Comparison of ENCODE assay signal across 8 cellular contexts in genomic region chr11:122580071-122580470, GRCh38.
A peak's percentile ranks its signal among the peaks of the same experiment; 100 is the strongest.
DNase-seq lines count a peak whose midpoint lies in the region; ATAC-seq and TF ChIP-seq lines count a peak whose summit lies in the region.
"Not testable (repeated sequence)": the region's sequence is repeated elsewhere in the genome, so short reads cannot be mapped to it uniquely, and the experiment has no call there.

No MANE protein-coding gene starts in this region.

- not testable (repeated sequence) for H3K4me1 ChIP-seq in HUES6 (ENCODE audit: control insufficient read depth, insufficient read depth, low read length); smooth muscle cell (ENCODE audit: low read depth)

- ATAC-seq in T-cell (replicated peaks in 1 of 4), result not testable (repeated sequence)

- H3K4me1 Mint-ChIP-seq in T-cell (peaks cover 11 to 14% (median 13%) of the 10 kb centered on the region in 3 donors), brain (peaks cover 15% of the 10 kb centered on the region), mesothelial cell of epicardium (peaks cover 10% of the 10 kb centered on the region)
- H3K4me1 Mint-ChIP-seq in glutamatergic neuron (ENCODE audit: low read depth, unreplicated experiment), result not testable (repeated sequence)

- not testable (repeated sequence) for H3K27me3 Mint-ChIP-seq in T-cell; glutamatergic neuron (ENCODE audit: unreplicated experiment); mesothelial cell of epicardium (ENCODE audit: low read depth)
- peaks cover 13% of the 10 kb centered on the region for H3K27me3 Mint-ChIP-seq in brain

- H3K27me3 ChIP-seq in HUES6 (ENCODE audit: control insufficient read depth, insufficient read depth, low read length); smooth muscle cell (ENCODE audit: low read depth): not testable (repeated sequence)

- H3K79me2 ChIP-seq in smooth muscle cell (ENCODE audit: low read depth), result not testable (repeated sequence)

- not testable (repeated sequence) for H3K9ac ChIP-seq in HUES6 (ENCODE audit: low read length); smooth muscle cell (ENCODE audit: low read depth)

- H3K4me3 ChIP-seq in HUES6 (ENCODE audit: low read depth, low read length), result peak overlapping the region; percentile 36; the same call in 1 of the 2 replicates
- peak overlapping the region; percentile 55 for H3K4me3 ChIP-seq in smooth muscle cell

- H4K20me1 ChIP-seq in smooth muscle cell (ENCODE audit: low read depth), result not testable (repeated sequence)

- not testable (repeated sequence) for H3K9me3 ChIP-seq in HUES6 (ENCODE audit: control insufficient read depth, insufficient read depth, low read depth, low read length); smooth muscle cell (replicated peaks; ENCODE audit: low read depth)

- H3K4me2 ChIP-seq in smooth muscle cell, result peak overlapping the region; percentile 84

- DNase-seq in COR-L47 (lab: John Stamatoyannopoulos, UW) (peak; percentile 29), NCI-H526 (lab: John Stamatoyannopoulos, UW) (peak; percentile 39 to 45), T-cell (peak in 1 of 34 experiments; percentile 4)
- not testable (repeated sequence) for DNase-seq in glutamatergic neuron; mesothelial cell of epicardium (ENCODE audit: low spot score in 2 of 2, unreplicated experiment in 2 of 2); smooth muscle cell (lab: John Stamatoyannopoulos, UW; ENCODE audit: unreplicated experiment)

- H3K27ac Mint-ChIP-seq in T-cell, result peak overlapping the region in 1 of 2 donors; percentile 88
- peak overlapping the region in 2 of 5 experiments; percentile 89 to 94 for H3K27ac Mint-ChIP-seq in brain
- H3K27ac Mint-ChIP-seq in glutamatergic neuron (ENCODE audit: unreplicated experiment), result peak overlapping the region; percentile 98
- peak overlapping the region; percentile 90 for H3K27ac Mint-ChIP-seq in mesothelial cell of epicardium

- 34% methylated on average over 13 of the region's 13 CpGs for WGBS in smooth muscle cell (ENCODE audit: low lambda C conversion rate)

- not testable (repeated sequence) for H2AFZ ChIP-seq in smooth muscle cell (ENCODE audit: low read depth)

- not testable (repeated sequence) for H3K36me3 ChIP-seq in HUES6 (ENCODE audit: control insufficient read depth, insufficient read depth, low read length); smooth muscle cell (ENCODE audit: low read depth)

- CTCF ChIA-PET in T-cell (lab: Charles Lee), result interaction anchor here (0.6 to 1.9 kb wide), 6 partner anchors 16 to 522 kb away, joined by 4 to 13 read pairs (median 5); no protein-coding TSS in a partner anchor

- TF ChIP-seq CTCF in brain (conservative IDR thresholded peaks at IDR 0.05); glutamatergic neuron (IDR thresholded peaks at IDR 0.05; ENCODE audit: partially characterized antibody, unreplicated experiment); mesothelial cell of epicardium (IDR thresholded peaks at IDR 0.05; ENCODE audit: unreplicated experiment); smooth muscle cell (IDR thresholded peaks at IDR 0.05; ENCODE audit: borderline replicate concordance, insufficient read depth, poor library complexity, severe bottlenecking): not testable (repeated sequence)

- H3K9me3 Mint-ChIP-seq in T-cell; glutamatergic neuron (ENCODE audit: unreplicated experiment): not testable (repeated sequence)
- peaks cover 8 to 30% (median 16%) of the 10 kb centered on the region in 5 experiments for H3K9me3 Mint-ChIP-seq in brain
- H3K9me3 Mint-ChIP-seq in mesothelial cell of epicardium, result peaks cover 21% of the 10 kb centered on the region

- not testable (repeated sequence) for H3K36me3 Mint-ChIP-seq in T-cell; brain; glutamatergic neuron (ENCODE audit: unreplicated experiment); mesothelial cell of epicardium

- peak overlapping the region in 2 of 3 donors; percentile 28 to 84 for H3K4me3 Mint-ChIP-seq in T-cell
- H3K4me3 Mint-ChIP-seq in brain, result peak overlapping the region; percentile 84 to 91 (median 87)
- H3K4me3 Mint-ChIP-seq in glutamatergic neuron (ENCODE audit: unreplicated experiment), result not testable (repeated sequence)
- peak overlapping the region; percentile 72 for H3K4me3 Mint-ChIP-seq in mesothelial cell of epicardium

- POLR2A ChIA-PET in T-cell (lab: Charles Lee), result not testable (repeated sequence)

- H3K27ac ChIP-seq in HUES6 (ENCODE audit: low read depth, low read length); smooth muscle cell (ENCODE audit: low read depth): not testable (repeated sequence)

- not testable (repeated sequence) for H3F3A ChIP-seq in smooth muscle cell (ENCODE audit: low read depth)
